In genomic region chr17:35242158-35242804, GRCh38 we compare ENCODE assay signal across 8 cellular contexts. TPM values are rescaled to one million over a fixed set of nuclear protein-coding genes. Genes with fewer than 3 reads are reported as not detected.
DNase-seq lines count a peak whose midpoint lies in the region; ATAC-seq and TF ChIP-seq lines count a peak whose summit lies in the region.

No MANE protein-coding gene starts in this region.

- peak; percentile 52 for ATAC-seq in GM21528 (IDR thresholded peaks at IDR 0.05; ENCODE audit: low FRiP score, unreplicated experiment)
- peak; percentile 10 to 33 (median 28) for ATAC-seq in heart left ventricle

- TF ChIP-seq POLR2A in heart left ventricle (IDR thresholded peaks at IDR 0.05) (no peak), prostate gland (IDR thresholded peaks at IDR 0.05) (no peak), uterus (IDR thresholded peaks at IDR 0.05) (no peak)

- H3K27me3 Mint-ChIP-seq in activated naive CD4-positive, alpha-beta T cell treated with anti-CD3 and anti-CD28 coated beads for 36 hours (ENCODE audit: low read depth): no peaks in the 10 kb centered on the region

- in situ Hi-C loops in KBM-7 (cut with MboI; ENCODE audit: low pct_unique_long_range_greater_than_20kb, low sequenced_read_pairs): loop anchor here (25.0 kb wide), 1 partner anchor 95 kb away; no protein-coding TSS in a partner anchor

- DNase-seq in DMS 273 treated with DMSO at 0.1 percent for 48 hours (lab: John Stamatoyannopoulos, UW): peak; percentile 6
- DNase-seq in KBM-7: peak; percentile 67
- DNase-seq in SJCRH30: peak; percentile 49 to 65
- peak; percentile 94 for DNase-seq in activated naive CD4-positive, alpha-beta T cell treated with anti-CD3 and anti-CD28 coated beads for 36 hours
- DNase-seq in heart left ventricle: peak; percentile 34 to 76 (median 54)
- peak; percentile 83 for DNase-seq in prostate gland (ENCODE audit: low spot score)
- DNase-seq in uterus: peak; percentile 45 to 61

- peak overlapping the region; percentile 87 for H3K4me3 Mint-ChIP-seq in activated naive CD4-positive, alpha-beta T cell treated with anti-CD3 and anti-CD28 coated beads for 36 hours

- CTCF ChIA-PET in activated naive CD4-positive, alpha-beta T cell treated with anti-CD3 and anti-CD28 coated beads for 36 hours (lab: Charles Lee): interaction anchor here (0.7 to 2.1 kb wide), 7 partner anchors 10 to 101 kb away, joined by 3 to 11 read pairs (median 3); no protein-coding TSS in a partner anchor

- H3K27ac ChIP-seq in SJCRH30: peak overlapping the region; percentile 69; the same call in 1 of the 2 replicates
- H3K27ac ChIP-seq in heart left ventricle: peak overlapping the region; percentile 84 to 97 (median 94)
- H3K27ac ChIP-seq in prostate gland: peak overlapping the region; percentile 90 to 95
- H3K27ac ChIP-seq in uterus: peak overlapping the region; percentile 94 to 97

- H3K27me3 ChIP-seq in SJCRH30 (no peaks in the 10 kb centered on the region), heart left ventricle (no peaks in the 10 kb centered on the region), prostate gland (replicated peaks; ENCODE audit: insufficient read depth) (no peaks in the 10 kb centered on the region), uterus (no peaks in the 10 kb centered on the region)

- no peaks in the 10 kb centered on the region for H3K9me3 ChIP-seq in SJCRH30 (replicated peaks)
- H3K9me3 ChIP-seq in heart left ventricle: no peaks in the 10 kb centered on the region
- no peaks in the 10 kb centered on the region for H3K9me3 ChIP-seq in prostate gland
- H3K9me3 ChIP-seq in uterus: no peaks in the 10 kb centered on the region

- H3K9me3 Mint-ChIP-seq in activated naive CD4-positive, alpha-beta T cell treated with anti-CD3 and anti-CD28 coated beads for 36 hours: no peaks in the 10 kb centered on the region

- H3K4me1 ChIP-seq in SJCRH30: peaks cover 10% of the 10 kb centered on the region
- peaks cover 0 to 46% (median 19%) of the 10 kb centered on the region in 12 donors for H3K4me1 ChIP-seq in heart left ventricle
- peaks cover 9% of the 10 kb centered on the region for H3K4me1 ChIP-seq in prostate gland (replicated peaks)
- H3K4me1 ChIP-seq in uterus: no peaks in the 10 kb centered on the region

- H3K4me3 ChIP-seq in SJCRH30: peak overlapping the region; percentile 66
- peak overlapping the region; percentile 50 to 95 (median 74) for H3K4me3 ChIP-seq in heart left ventricle
- peak overlapping the region; percentile 50 to 79 for H3K4me3 ChIP-seq in prostate gland
- peak overlapping the region; percentile 57 to 84 for H3K4me3 ChIP-seq in uterus

- 2 to 3% (median 3%) methylated on average over 30 to 43 of the region's 43 CpGs for WGBS in heart left ventricle, 4 donors
- WGBS in prostate gland: 2% methylated on average over 43 of the region's 43 CpGs

- H3K4me1 Mint-ChIP-seq in activated naive CD4-positive, alpha-beta T cell treated with anti-CD3 and anti-CD28 coated beads for 36 hours (ENCODE audit: low read depth): peaks cover 65% of the 10 kb centered on the region

- TF ChIP-seq CTCF in heart left ventricle (IDR thresholded peaks at IDR 0.05): peak in 7 of 12 donors; percentile 16 to 34 (median 20)
- TF ChIP-seq CTCF in prostate gland (IDR thresholded peaks at IDR 0.05): peak in 3 of 4 experiments; percentile 34 to 68 (median 65)
- TF ChIP-seq CTCF in uterus (IDR thresholded peaks at IDR 0.05): peak in 2 of 4 experiments; percentile 30 to 35

- peak overlapping the region; percentile 97 for H3K27ac Mint-ChIP-seq in activated naive CD4-positive, alpha-beta T cell treated with anti-CD3 and anti-CD28 coated beads for 36 hours

- intact Hi-C loops in activated naive CD4-positive, alpha-beta T cell treated with anti-CD3 and anti-CD28 coated beads for 36 hours (cut with micrococcal nuclease): loop anchor here (1.0 to 5.0 kb wide), 8 partner anchors 24 to 567 kb away; partner anchors contain the start of genes NLE1, SLFN13 and TAF15
- intact Hi-C loops in heart left ventricle (cut with DNase I): loop anchor here in 7 of 10 donors (1.0 to 10.0 kb wide), 10 partner anchors 67 to 295 kb away; partner anchors contain the start of genes NLE1 (in 3 of the 7), SLFN12L (in 3 of the 7), CCT6B (in 2 of the 7) and ZNF830 (in 2 of the 7)
- intact Hi-C loops in prostate gland (cut with DNase I): no loop called here
- intact Hi-C loops in uterus (cut with DNase I; ENCODE audit: low total_unique reads): no loop called here

- peaks cover 11% of the 10 kb centered on the region for H3K36me3 Mint-ChIP-seq in activated naive CD4-positive, alpha-beta T cell treated with anti-CD3 and anti-CD28 coated beads for 36 hours (ENCODE audit: low read depth)

- H3K36me3 ChIP-seq in SJCRH30 (no peaks in the 10 kb centered on the region), heart left ventricle (peaks cover 0 to 9% (median 0%) of the 10 kb centered on the region in 9 donors), prostate gland (no peaks in the 10 kb centered on the region), uterus (no peaks in the 10 kb centered on the region)

RNA-seq across cellular contexts. Expression of gene SLFN5, which starts 0.6 kb away (rescaled TPM):
- total RNA-seq in SJCRH30 (2014; rRNA removed; shearing (Covaris generic)): 1.5 and 2.5 TPM in 2 replicates
- total RNA-seq in activated naive CD4-positive, alpha-beta T cell treated with anti-CD3 and anti-CD28 coated beads for 36 hours: 10 to 100 TPM; 34.1 to 35.0 TPM
- total RNA-seq in heart left ventricle (10 to 100 TPM; 12.4 to 41.4 (median 15.0) TPM), prostate gland (10 to 100 TPM; 21.4 to 21.5 TPM), uterus (10 to 100 TPM; 13.8 to 51.5 (median 32.2) TPM)
- 1 to 10 TPM; 3.0 to 3.8 TPM for polyA plus RNA-seq in heart left ventricle

RNA-seq across cellular contexts. Expression of gene SLC35G3, which starts 48.1 kb away (rescaled TPM):
- total RNA-seq in SJCRH30 (2014; rRNA removed; shearing (Covaris generic)): not detected in 2 replicates
- total RNA-seq in activated naive CD4-positive, alpha-beta T cell treated with anti-CD3 and anti-CD28 coated beads for 36 hours: not detected
- total RNA-seq in heart left ventricle: not detected
- polyA plus RNA-seq in heart left ventricle: not detected
- under 1 TPM in 1 of 2 donors, not detected in 1; 0.34 TPM for total RNA-seq in prostate gland
- not detected for total RNA-seq in uterus

Comparison
In these comparisons a context has a peak if more than half of its experiments do, and no peak if none do; other contexts are left out.
1. Peak in every context shown above with its lines: DNase-seq, ATAC-seq, H3K4me3 ChIP-seq and H3K27ac ChIP-seq.
2. DNase-seq: peak in every context shown above with its lines; median percentile 94 in activated naive CD4-positive, alpha-beta T cell treated with anti-CD3 and anti-CD28 coated beads for 36 hours; 83 in prostate gland; 67 in KBM-7; 57 in SJCRH30; 54 in heart left ventricle; 53 in uterus; 6 in DMS 273 treated with DMSO at 0.1 percent for 48 hours.
3. intact Hi-C loops: an anchor here in activated naive CD4-positive, alpha-beta T cell treated with anti-CD3 and anti-CD28 coated beads for 36 hours (1.0 to 5.0 kb wide) and heart left ventricle (1.0 to 10.0 kb wide); none called in prostate gland and uterus.